ENCODE assay signal across 8 cellular contexts in genomic region chr6:31896493-31896855, GRCh38. TPM values are rescaled to one million over a fixed set of nuclear protein-coding genes. Genes with fewer than 3 reads are reported as not detected.
A peak's percentile ranks its signal among the peaks of the same experiment; 100 is the strongest.
DNase-seq lines count a peak whose midpoint lies in the region; ATAC-seq and TF ChIP-seq lines count a peak whose summit lies in the region.

No MANE protein-coding gene starts in this region.

- peaks cover 23% of the 10 kb centered on the region for H3K4me1 ChIP-seq in CD8-positive, alpha-beta T cell (ENCODE audit: insufficient read depth, low read length)
- peaks cover 23% of the 10 kb centered on the region for H3K4me1 ChIP-seq in PC-9 (replicated peaks; ENCODE audit: insufficient read depth)
- H3K4me1 ChIP-seq in ovary (ENCODE audit: insufficient read depth) = peaks cover 7% of the 10 kb centered on the region

- TF ChIP-seq POLR2A in ovary (IDR thresholded peaks at IDR 0.05) = no peak
- TF ChIP-seq POLR2A in erythroblast (IDR thresholded peaks at IDR 0.05; ENCODE audit: low read length) = no peak

- H3K9me3 Mint-ChIP-seq in CD8-positive, alpha-beta T cell = no peaks in the 10 kb centered on the region

- peak overlapping the region; percentile 15 for H3K27ac ChIP-seq in CD8-positive, alpha-beta T cell (ENCODE audit: low read depth, low read length)
- H3K27ac ChIP-seq in PC-9 (no peak overlapping the region), ovary (peak overlapping the region; percentile 53 to 70)

- H4K20me1 ChIP-seq in PC-9 (ENCODE audit: insufficient read depth) = no peaks in the 10 kb centered on the region

- TF ChIP-seq EP300 in ovary (IDR thresholded peaks at IDR 0.05) = no peak

- CTCF ChIA-PET in CD8-positive, alpha-beta T cell (lab: Charles Lee) = interaction anchor here (2.3 kb wide), 1 partner anchor 8 kb away, joined by 17 read pairs; no protein-coding TSS in a partner anchor
- CTCF ChIA-PET in PC-9 (lab: Charles Lee) = no interaction called here

- no peaks in the 10 kb centered on the region for H3K27me3 ChIP-seq in CD8-positive, alpha-beta T cell (ENCODE audit: insufficient read depth, low read length)
- H3K27me3 ChIP-seq in PC-9 (ENCODE audit: insufficient read depth, low read depth) = no peaks in the 10 kb centered on the region
- H3K27me3 ChIP-seq in ovary = no peaks in the 10 kb centered on the region

- peak overlapping the region; percentile 71; the same call in 1 of the 2 replicates for H2AFZ ChIP-seq in PC-9

- H3K9me2 ChIP-seq in PC-9 (ENCODE audit: insufficient read depth) = no peaks in the 10 kb centered on the region

- no peak for DNase-seq in CD8-positive, alpha-beta T cell
- DNase-seq in PC-9 (no peak), epithelial cell of esophagus (ENCODE audit: low read depth) (no peak), ovary (no peak), erythroblast (lab: John Stamatoyannopoulos, UW) (no peak), NCI-H748 (lab: John Stamatoyannopoulos, UW; ENCODE audit: unreplicated experiment) (no peak), SHP77 treated with DMSO at 0.1 percent for 48 hours (lab: John Stamatoyannopoulos, UW) (no peak), SW480 (ENCODE audit: low spot score) (no peak)

- peaks cover 28% of the 10 kb centered on the region for H3F3A ChIP-seq in PC-9 (ENCODE audit: insufficient read depth, low read depth)

- POLR2A ChIA-PET in CD8-positive, alpha-beta T cell (lab: Charles Lee) = interaction anchor here (1.4 to 1.8 kb wide), 2 partner anchors 63 to 434 kb away, joined by 3 to 5 read pairs; partner anchors contain the start of genes NELFE and SKIC2
- POLR2A ChIA-PET in PC-9 (lab: Charles Lee; ENCODE audit: unreplicated experiment) = interaction anchor here (0.6 kb wide), 1 partner anchor 49 kb away, joined by 4 read pairs; the partner anchor contains the start of gene CFB

- peaks cover 35% of the 10 kb centered on the region for H3K4me1 Mint-ChIP-seq in CD8-positive, alpha-beta T cell (ENCODE audit: low read depth)

- no peaks in the 10 kb centered on the region for H3K27me3 Mint-ChIP-seq in CD8-positive, alpha-beta T cell (ENCODE audit: low read depth)

- H3K4me3 ChIP-seq in CD8-positive, alpha-beta T cell (ENCODE audit: low read depth, low read length) = peak overlapping the region; percentile 90
- H3K4me3 ChIP-seq in PC-9 (peak overlapping the region; percentile 73; the same call in 1 of the 2 replicates), epithelial cell of esophagus (ENCODE audit: low read length) (peak overlapping the region; percentile 90), ovary (peak overlapping the region; percentile 77)

- H3K27ac Mint-ChIP-seq in CD8-positive, alpha-beta T cell = peak overlapping the region; percentile 89

- H3K9me3 ChIP-seq in CD8-positive, alpha-beta T cell (ENCODE audit: low read length) = no peaks in the 10 kb centered on the region
- no peaks in the 10 kb centered on the region for H3K9me3 ChIP-seq in PC-9 (ENCODE audit: insufficient read depth, low read depth)
- H3K9me3 ChIP-seq in ovary = no peaks in the 10 kb centered on the region

- ATAC-seq in CD8-positive, alpha-beta T cell = no peak

- peak overlapping the region; percentile 79 for H3K4me3 Mint-ChIP-seq in CD8-positive, alpha-beta T cell

- peak overlapping the region; percentile 87 for H3K4me2 ChIP-seq in PC-9

- no TSS peak for BruUV-seq in PC-9 (replicated peaks; lab: Mats Ljungman, UMichigan)

- H3K79me2 ChIP-seq in PC-9 (ENCODE audit: low read depth) = peaks cover 30% of the 10 kb centered on the region

- intact Hi-C loops in CD8-positive, alpha-beta T cell (cut with DNase I, micrococcal nuclease) = loop anchor here (2.0 to 5.0 kb wide), 5 partner anchors 62 to 984 kb away; partner anchors contain the start of genes ATP6V1G2 (in 1 of the 2), DDX39B (in 1 of the 2), GPSM3 (in 1 of the 2) and NELFE (in 1 of the 2)
- intact Hi-C loops in PC-9 (cut with micrococcal nuclease; ENCODE audit: unreplicated experiment) = loop anchor here (5.0 kb wide), 2 partner anchors 64 to 214 kb away; partner anchors contain the start of gene LY6G5C
- intact Hi-C loops in ovary (cut with DNase I) = no loop called here

- WGBS in ovary, 3 donors = 30 to 43% (median 38%) methylated on average over 4 of the region's 4 CpGs

- H3K36me3 Mint-ChIP-seq in CD8-positive, alpha-beta T cell = peaks cover 48% of the 10 kb centered on the region

- no peak for TF ChIP-seq CTCF in CD8-positive, alpha-beta T cell (IDR thresholded peaks at IDR 0.05)
- no peak for TF ChIP-seq CTCF in PC-9 (conservative IDR thresholded peaks at IDR 0.05)
- no peak for TF ChIP-seq CTCF in epithelial cell of esophagus (IDR thresholded peaks at IDR 0.05; ENCODE audit: insufficient read depth, low read depth, low read length, missing control alignments)
- TF ChIP-seq CTCF in ovary (IDR thresholded peaks at IDR 0.05) = no peak

- peaks cover 20% of the 10 kb centered on the region for H3K36me3 ChIP-seq in CD8-positive, alpha-beta T cell (ENCODE audit: insufficient read depth, low read length)
- peaks cover 18% of the 10 kb centered on the region; the same call in 1 of the 2 replicates for H3K36me3 ChIP-seq in PC-9 (ENCODE audit: low read depth)
- H3K36me3 ChIP-seq in ovary = no peaks in the 10 kb centered on the region

RNA-seq across cellular contexts. Expression of gene EHMT2, which starts 1.0 kb away (rescaled TPM):
- total RNA-seq in CD8-positive, alpha-beta T cell = 10 to 100 TPM; 30.2 to 33.7 TPM
- total RNA-seq in PC-9 (2021) (57.3 and 68.3 TPM in 2 replicates), ovary (10 to 100 TPM; 23.1 to 71.7 (median 57.7) TPM)
- 10 to 100 TPM; 19.7 to 48.4 TPM for polyA plus RNA-seq in ovary

RNA-seq across cellular contexts. Expression of gene ZBTB12, which starts 5.4 kb away (rescaled TPM):
- under 1 TPM in 1 of 2 experiments, not detected in 1; 0.27 TPM for total RNA-seq in CD8-positive, alpha-beta T cell
- total RNA-seq in PC-9 (2021) (16.2 and 20.3 TPM in 2 replicates), ovary (10 to 100 TPM in 5 of 7 donors, 1 to 10 TPM in 2; 1.9 to 24.8 (median 10.8) TPM)
- polyA plus RNA-seq in ovary = 10 to 100 TPM in 1 of 2 donors, 1 to 10 TPM in 1; 2.4 to 10.3 TPM

RNA-seq across cellular contexts. Expression of gene SLC44A4, which starts 17.7 kb away (rescaled TPM):
- total RNA-seq in CD8-positive, alpha-beta T cell = under 1 TPM in 1 of 2 experiments, not detected in 1; 0.42 TPM
- 44.4 and 44.9 TPM in 2 replicates for total RNA-seq in PC-9 (2021)
- total RNA-seq in ovary = 10 to 100 TPM in 1 of 7 donors, 1 to 10 TPM in 6; 1.4 to 54.8 (median 6.4) TPM
- polyA plus RNA-seq in ovary = 1 to 10 TPM; 1.8 to 2.5 TPM

RNA-seq across cellular contexts. Expression of gene C2, which starts 31.0 kb away (rescaled TPM):
- 1 to 10 TPM; 1.1 to 1.4 TPM for total RNA-seq in CD8-positive, alpha-beta T cell
- 0.96 and 2.4 TPM in 2 replicates for total RNA-seq in PC-9 (2021)
- total RNA-seq in ovary = 10 to 100 TPM in 4 of 7 donors, 1 to 10 TPM in 3; 1.4 to 23.0 (median 11.4) TPM
- 10 to 100 TPM in 1 of 2 donors, 1 to 10 TPM in 1; 8.6 to 32.6 TPM for polyA plus RNA-seq in ovary

RNA-seq across cellular contexts. Expression of gene NEU1, which starts 33.9 kb away (rescaled TPM):
- total RNA-seq in CD8-positive, alpha-beta T cell = 10 to 100 TPM; 30.0 to 30.2 TPM
- 23.1 and 23.4 TPM in 2 replicates for total RNA-seq in PC-9 (2021)
- total RNA-seq in ovary = 10 to 100 TPM; 23.7 to 35.7 (median 28.2) TPM
- polyA plus RNA-seq in ovary = 10 to 100 TPM; 26.3 to 61.1 TPM

Comparison
In these comparisons a context has a peak if more than half of its experiments do, and no peak if none do; other contexts are left out.
1. intact Hi-C loops: an anchor here in CD8-positive, alpha-beta T cell (2.0 to 5.0 kb wide) and PC-9 (5.0 kb wide); none called in ovary.